Comparison of ENCODE assay signal across 2 cellular contexts in the genomic region with DNA sequence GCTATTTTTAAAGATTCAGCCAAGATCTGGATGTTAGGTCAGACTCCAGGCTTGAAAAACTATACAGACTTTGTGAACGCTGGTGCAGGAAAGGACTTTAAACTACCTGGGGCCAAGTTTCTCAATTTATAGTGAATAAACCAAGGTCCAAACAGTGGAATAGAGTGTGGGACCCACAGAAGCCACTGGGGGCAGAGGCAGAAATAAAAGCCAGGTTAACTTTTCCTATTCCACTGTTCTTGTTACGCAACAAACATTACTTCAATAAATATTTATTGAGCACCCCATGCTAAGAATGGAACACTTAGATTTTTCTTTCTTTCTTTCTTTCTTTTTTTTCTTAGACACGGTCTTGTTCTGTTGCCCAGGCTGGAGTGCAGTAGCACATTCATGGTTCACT.
TF ChIP-seq lines count a peak whose summit lies in the region.

No MANE protein-coding gene starts in this region.

TF ChIP-seq in K562, 482 proteins besides CTCF, POLR2A, EP300 and RAD21:
- TF ChIP-seq, protein P1, sequence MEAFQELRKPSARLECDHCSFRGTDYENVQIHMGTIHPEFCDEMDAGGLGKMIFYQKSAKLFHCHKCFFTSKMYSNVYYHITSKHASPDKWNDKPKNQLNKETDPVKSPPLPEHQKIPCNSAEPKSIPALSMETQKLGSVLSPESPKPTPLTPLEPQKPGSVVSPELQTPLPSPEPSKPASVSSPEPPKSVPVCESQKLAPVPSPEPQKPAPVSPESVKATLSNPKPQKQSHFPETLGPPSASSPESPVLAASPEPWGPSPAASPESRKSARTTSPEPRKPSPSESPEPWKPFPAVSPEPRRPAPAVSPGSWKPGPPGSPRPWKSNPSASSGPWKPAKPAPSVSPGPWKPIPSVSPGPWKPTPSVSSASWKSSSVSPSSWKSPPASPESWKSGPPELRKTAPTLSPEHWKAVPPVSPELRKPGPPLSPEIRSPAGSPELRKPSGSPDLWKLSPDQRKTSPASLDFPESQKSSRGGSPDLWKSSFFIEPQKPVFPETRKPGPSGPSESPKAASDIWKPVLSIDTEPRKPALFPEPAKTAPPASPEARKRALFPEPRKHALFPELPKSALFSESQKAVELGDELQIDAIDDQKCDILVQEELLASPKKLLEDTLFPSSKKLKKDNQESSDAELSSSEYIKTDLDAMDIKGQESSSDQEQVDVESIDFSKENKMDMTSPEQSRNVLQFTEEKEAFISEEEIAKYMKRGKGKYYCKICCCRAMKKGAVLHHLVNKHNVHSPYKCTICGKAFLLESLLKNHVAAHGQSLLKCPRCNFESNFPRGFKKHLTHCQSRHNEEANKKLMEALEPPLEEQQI (IDR thresholded peaks at IDR 0.05), result no peak
- TF ChIP-seq CEBPB (tag; IDR thresholded peaks at IDR 0.05) (peak; percentile 61), TAF1 (IDR thresholded peaks at IDR 0.05; ENCODE audit: control insufficient read depth, extremely low read depth, insufficient read depth, low read length, severe bottlenecking) (no peak), CEBPG (CRISPR knock-in tag; IDR thresholded peaks at IDR 0.05) (no peak), CEBPG (tag; conservative IDR thresholded peaks at IDR 0.05 in 1 of 2, IDR thresholded peaks at IDR 0.05 in 1 of 2) (0 out of 4 replicates have a peak, but pooled peaks of 1 of the 2 experiments have one; percentile 37)

TF ChIP-seq in liver, 16 proteins besides CTCF, POLR2A, EP300 and RAD21:
- TF ChIP-seq EGR1 (IDR thresholded peaks at IDR 0.05; ENCODE audit: low read depth in 2 of 2) (no peak), MAX (IDR thresholded peaks at IDR 0.05) (no peak), HNF4G (IDR thresholded peaks at IDR 0.05) (no peak), REST (IDR thresholded peaks at IDR 0.05) (no peak), SP1 (IDR thresholded peaks at IDR 0.05) (peak; percentile 9), RXRA (IDR thresholded peaks at IDR 0.05) (no peak), HNF4A (conservative IDR thresholded peaks at IDR 0.05) (peak; percentile 53 to 69), JUND (IDR thresholded peaks at IDR 0.05) (no peak), FOXA1 (IDR thresholded peaks at IDR 0.05) (no peak)
- TF ChIP-seq, protein P2, sequence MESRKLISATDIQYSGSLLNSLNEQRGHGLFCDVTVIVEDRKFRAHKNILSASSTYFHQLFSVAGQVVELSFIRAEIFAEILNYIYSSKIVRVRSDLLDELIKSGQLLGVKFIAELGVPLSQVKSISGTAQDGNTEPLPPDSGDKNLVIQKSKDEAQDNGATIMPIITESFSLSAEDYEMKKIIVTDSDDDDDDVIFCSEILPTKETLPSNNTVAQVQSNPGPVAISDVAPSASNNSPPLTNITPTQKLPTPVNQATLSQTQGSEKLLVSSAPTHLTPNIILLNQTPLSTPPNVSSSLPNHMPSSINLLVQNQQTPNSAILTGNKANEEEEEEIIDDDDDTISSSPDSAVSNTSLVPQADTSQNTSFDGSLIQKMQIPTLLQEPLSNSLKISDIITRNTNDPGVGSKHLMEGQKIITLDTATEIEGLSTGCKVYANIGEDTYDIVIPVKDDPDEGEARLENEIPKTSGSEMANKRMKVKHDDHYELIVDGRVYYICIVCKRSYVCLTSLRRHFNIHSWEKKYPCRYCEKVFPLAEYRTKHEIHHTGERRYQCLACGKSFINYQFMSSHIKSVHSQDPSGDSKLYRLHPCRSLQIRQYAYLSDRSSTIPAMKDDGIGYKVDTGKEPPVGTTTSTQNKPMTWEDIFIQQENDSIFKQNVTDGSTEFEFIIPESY (IDR thresholded peaks at IDR 0.05), result no peak
